ENCODE assay signal across 35 cellular contexts in genomic region chr4:76334885-76335284, GRCh38.
"Had no signal": no experiment of that assay in that cellular context is flagged by ENCODE, and none has a peak within 500 bp of the region (broad histone marks: within the 10 kb centered on the region; RNA-seq: fewer than 3 reads in every experiment).

No MANE protein-coding gene starts in this region.

- H3K9me3 ChIP-seq: MG63 had no signal

- H3K9ac ChIP-seq: KMS-11 had no signal

- DNase-seq: Karpas-422, Kasumi-1, MG63, MM.1S, MV-4-11, NCI-H1048, NCI-H1092, NCI-H1092 treated with DMSO at 0.1 percent for 48 hours, NCI-H1105, NCI-H1105 treated with DMSO at 0.1 percent for 48 hours, NCI-H1417, NCI-H1417 treated with DMSO at 0.1 percent for 48 hours, NCI-H1436, NCI-H1436 treated with DMSO at 0.1 percent for 48 hours, NCI-H146, NCI-H1694, NCI-H1694 treated with DMSO at 0.1 percent for 48 hours, NCI-H187, NCI-H187 treated with DMSO at 0.1 percent for 48 hours, NCI-H1930, NCI-H2029, NCI-H2029 treated with DMSO at 0.1 percent for 48 hours, NCI-H2081, NCI-H2081 treated with DMSO at 0.1 percent for 48 hours, NCI-H2107, NCI-H2171, NCI-H2171 treated with DMSO at 0.1 percent for 48 hours, NCI-H2227 treated with DMSO at 0.1 percent for 48 hours, NCI-H226, NCI-H345, NCI-H446, NCI-H446 treated with DMSO at 0.1 percent for 48 hours, NCI-H510A, NCI-H510A treated with DMSO at 0.1 percent for 48 hours had no signal

- H3K36me3 ChIP-seq: MG63 had no signal

- H3K27me3 ChIP-seq: MG63 had no signal

- H3K4me3 ChIP-seq: MG63 had no signal

- H3K27ac ChIP-seq: KMS-11 had no signal

- H3K4me2 ChIP-seq: KMS-11 had no signal
